Comparison of ENCODE assay signal across 1 cellular context in the genomic region with DNA sequence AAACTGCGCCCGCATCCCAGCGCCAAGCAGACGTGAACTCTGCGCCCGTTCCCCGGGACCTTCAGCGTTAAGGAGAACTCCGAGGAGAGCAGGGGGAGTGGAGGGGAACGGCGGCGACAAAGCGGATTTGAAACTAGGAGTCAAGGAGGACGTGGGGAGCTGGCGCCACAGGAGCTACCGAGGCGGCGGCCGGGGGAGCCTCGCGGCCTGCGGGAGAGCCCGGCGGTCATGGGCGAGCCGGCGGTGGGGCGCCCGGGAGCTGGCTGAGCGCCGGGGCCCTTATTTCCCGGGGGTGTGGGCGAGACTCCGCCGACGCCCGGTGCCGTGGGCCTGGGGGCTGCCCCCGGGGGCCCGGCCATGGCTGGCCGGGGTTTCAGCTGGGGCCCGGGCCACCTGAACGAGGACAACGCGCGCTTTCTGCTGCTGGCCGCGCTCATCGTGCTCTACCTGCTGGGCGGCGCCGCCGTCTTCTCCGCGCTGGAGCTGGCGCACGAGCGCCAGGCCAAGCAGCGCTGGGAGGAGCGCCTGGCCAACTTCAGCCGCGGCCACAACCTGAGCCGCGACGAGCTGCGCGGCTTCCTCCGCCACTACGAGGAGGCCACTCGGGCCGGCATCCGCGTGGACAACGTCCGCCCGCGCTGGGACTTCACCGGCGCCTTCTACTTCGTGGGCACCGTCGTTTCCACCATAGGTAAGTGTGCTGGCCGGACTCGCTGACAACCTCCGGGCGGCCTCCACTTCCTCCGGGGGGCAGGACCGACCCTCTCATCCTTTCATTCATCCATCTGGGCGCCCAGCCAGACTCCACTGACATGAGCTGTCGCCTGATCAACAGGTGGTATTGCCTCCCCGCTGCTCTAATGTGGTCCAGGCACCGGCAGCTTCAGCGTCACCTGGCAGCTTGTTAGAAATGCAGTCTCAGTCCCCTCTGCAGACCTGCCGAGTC.
A peak's percentile ranks its signal among the peaks of the same experiment; 100 is the strongest.
TF ChIP-seq lines count a peak whose summit lies in the region.

A gene (plus strand): TSS at position 146 of the 946 bp plus-strand sequence. CDS start 212 bp downstream, at position 358.

TF ChIP-seq in H1, 55 proteins besides CTCF, POLR2A, EP300 and RAD21 (continued from another document):
- TF ChIP-seq, protein P1, sequence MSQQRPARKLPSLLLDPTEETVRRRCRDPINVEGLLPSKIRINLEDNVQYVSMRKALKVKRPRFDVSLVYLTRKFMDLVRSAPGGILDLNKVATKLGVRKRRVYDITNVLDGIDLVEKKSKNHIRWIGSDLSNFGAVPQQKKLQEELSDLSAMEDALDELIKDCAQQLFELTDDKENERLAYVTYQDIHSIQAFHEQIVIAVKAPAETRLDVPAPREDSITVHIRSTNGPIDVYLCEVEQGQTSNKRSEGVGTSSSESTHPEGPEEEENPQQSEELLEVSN (IDR thresholded peaks at IDR 0.05), result peak; percentile 51; the same call in 1 of the 2 replicates
- peak; percentile 48 for TF ChIP-seq CTBP2 (IDR thresholded peaks at IDR 0.05; ENCODE audit: borderline replicate concordance, insufficient read depth, insufficient read length, low read length)
- no peak for TF ChIP-seq SP4 (IDR thresholded peaks at IDR 0.05; ENCODE audit: low read length)
- TF ChIP-seq, protein P2, sequence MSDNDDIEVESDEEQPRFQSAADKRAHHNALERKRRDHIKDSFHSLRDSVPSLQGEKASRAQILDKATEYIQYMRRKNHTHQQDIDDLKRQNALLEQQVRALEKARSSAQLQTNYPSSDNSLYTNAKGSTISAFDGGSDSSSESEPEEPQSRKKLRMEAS (IDR thresholded peaks at IDR 0.05), result 0 out of 2 replicates have a peak, but pooled peaks have one; percentile 30
